ENCODE assay signal across 8 cellular contexts in the genomic region with DNA sequence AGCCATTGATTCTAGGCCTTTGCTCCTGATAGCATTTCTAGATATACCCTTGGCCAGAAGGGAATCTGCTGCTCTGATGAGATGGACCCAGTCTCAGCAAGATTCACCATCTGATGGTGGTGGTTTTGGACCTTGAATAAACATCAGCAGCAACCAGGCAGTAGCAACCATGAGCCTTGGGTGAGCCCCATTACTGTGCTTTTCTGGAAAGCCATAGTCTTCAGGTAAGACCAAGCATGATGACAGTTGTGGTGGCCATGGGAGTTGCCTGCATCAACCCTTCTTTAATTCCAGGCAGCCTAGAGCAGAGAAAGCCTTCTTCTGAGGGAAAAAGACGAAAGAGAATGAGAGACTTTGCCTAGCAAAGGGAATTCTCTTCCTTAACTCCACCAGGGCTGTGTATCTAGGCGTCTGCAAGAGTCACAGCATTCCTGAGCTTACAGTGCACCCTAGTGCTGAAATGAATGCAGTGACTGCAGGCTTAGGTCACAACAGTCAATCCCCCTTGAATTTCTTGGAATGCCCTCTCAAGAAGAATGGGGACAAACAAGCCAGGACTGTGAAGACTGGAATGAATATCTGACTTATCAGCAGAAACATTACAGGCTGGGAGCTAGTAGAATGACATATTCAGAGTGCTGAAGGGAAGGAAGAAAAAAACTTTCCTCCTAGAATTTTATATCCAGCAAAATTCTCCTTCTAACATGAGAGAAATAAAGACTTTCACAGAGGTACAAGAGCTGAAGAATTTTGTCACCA.
DNase-seq lines count a peak whose midpoint lies in the region; ATAC-seq and TF ChIP-seq lines count a peak whose summit lies in the region.

No MANE protein-coding gene starts in this region.

- H3K27me3 Mint-ChIP-seq in activated naive CD4-positive, alpha-beta T cell treated with anti-CD3 and anti-CD28 coated beads for 36 hours (ENCODE audit: low read depth), result no peaks in the 10 kb centered on the region
- no peaks in the 10 kb centered on the region for H3K27me3 Mint-ChIP-seq in CD4-positive, alpha-beta T cell

- H3K9me3 Mint-ChIP-seq in activated naive CD4-positive, alpha-beta T cell treated with anti-CD3 and anti-CD28 coated beads for 36 hours, result no peaks in the 10 kb centered on the region
- H3K9me3 Mint-ChIP-seq in CD4-positive, alpha-beta T cell, result peaks cover 3% of the 10 kb centered on the region

- no peak overlapping the region for H3K4me3 Mint-ChIP-seq in activated naive CD4-positive, alpha-beta T cell treated with anti-CD3 and anti-CD28 coated beads for 36 hours
- H3K4me3 Mint-ChIP-seq in CD4-positive, alpha-beta T cell, result no peak overlapping the region

- H3K36me3 ChIP-seq in hepatocyte (replicated peaks; ENCODE audit: insufficient read depth, low read depth), result no peaks in the 10 kb centered on the region

- CTCF ChIA-PET in activated naive CD4-positive, alpha-beta T cell treated with anti-CD3 and anti-CD28 coated beads for 36 hours (lab: Charles Lee), result no interaction called here
- CTCF ChIA-PET in CD4-positive, alpha-beta T cell (lab: Charles Lee), result no interaction called here

- intact Hi-C loops in activated naive CD4-positive, alpha-beta T cell treated with anti-CD3 and anti-CD28 coated beads for 36 hours (cut with micrococcal nuclease), result no loop called here
- intact Hi-C loops in CD4-positive, alpha-beta T cell (cut with DNase I, micrococcal nuclease), result no loop called here

- no peak overlapping the region for H3K27ac ChIP-seq in hepatocyte
- no peak overlapping the region for H3K27ac ChIP-seq in CD4-positive, alpha-beta T cell (ENCODE audit: low read depth, low read length)

- no peaks in the 10 kb centered on the region for H3K4me1 ChIP-seq in hepatocyte (ENCODE audit: insufficient read depth)

- DNase-seq in NCI-H1092 treated with DMSO at 0.1 percent for 48 hours (lab: John Stamatoyannopoulos, UW), result peak; percentile 26
- no peak for DNase-seq in NCI-H1092 (lab: John Stamatoyannopoulos, UW)
- DNase-seq in RPMI7951 (ENCODE audit: low read depth), result peak; percentile 1
- peak; percentile 60 for DNase-seq in hepatocyte (ENCODE audit: low spot score)
- no peak for DNase-seq in activated naive CD4-positive, alpha-beta T cell treated with anti-CD3 and anti-CD28 coated beads for 36 hours
- no peak for DNase-seq in NOMO-1 treated with DMSO at 0.1 percent for 48 hours (lab: John Stamatoyannopoulos, UW; ENCODE audit: unreplicated experiment)
- DNase-seq in CD4-positive, alpha-beta T cell, result no peak

- H3K79me2 ChIP-seq in hepatocyte, result no peaks in the 10 kb centered on the region

- POLR2A ChIA-PET in CD4-positive, alpha-beta T cell (lab: Charles Lee), result no interaction called here

- peak; percentile 61 for ATAC-seq in HG03378 (IDR thresholded peaks at IDR 0.05; ENCODE audit: unreplicated experiment)
- ATAC-seq in CD4-positive, alpha-beta T cell (ENCODE audit: poor library complexity), result no peak

- no peak overlapping the region for H3K4me3 ChIP-seq in hepatocyte

- H3K27ac Mint-ChIP-seq in activated naive CD4-positive, alpha-beta T cell treated with anti-CD3 and anti-CD28 coated beads for 36 hours, result no peak overlapping the region
- no peak overlapping the region for H3K27ac Mint-ChIP-seq in CD4-positive, alpha-beta T cell

- no peaks in the 10 kb centered on the region for H3K9me2 ChIP-seq in hepatocyte (replicated peaks; ENCODE audit: insufficient read depth)

- peak; percentile 62 for TF ChIP-seq CTCF in hepatocyte (IDR thresholded peaks at IDR 0.05; ENCODE audit: poor library complexity)
- TF ChIP-seq CTCF in CD4-positive, alpha-beta T cell (IDR thresholded peaks at IDR 0.05), result no peak

- H2AFZ ChIP-seq in hepatocyte, result no peak overlapping the region

- H3K4me1 Mint-ChIP-seq in activated naive CD4-positive, alpha-beta T cell treated with anti-CD3 and anti-CD28 coated beads for 36 hours (ENCODE audit: low read depth), result no peaks in the 10 kb centered on the region
- H3K4me1 Mint-ChIP-seq in CD4-positive, alpha-beta T cell (ENCODE audit: low read depth), result no peaks in the 10 kb centered on the region

- H3K4me2 ChIP-seq in hepatocyte, result no peak overlapping the region

- 43% methylated on average over 2 of the region's 2 CpGs for WGBS in hepatocyte (ENCODE audit: low lambda C conversion rate, missing lambda C conversion rate)

- no peaks in the 10 kb centered on the region for H3K36me3 Mint-ChIP-seq in activated naive CD4-positive, alpha-beta T cell treated with anti-CD3 and anti-CD28 coated beads for 36 hours (ENCODE audit: low read depth)
- H3K36me3 Mint-ChIP-seq in CD4-positive, alpha-beta T cell (ENCODE audit: low read depth), result no peaks in the 10 kb centered on the region

- no peaks in the 10 kb centered on the region for H3K27me3 ChIP-seq in hepatocyte
- H3K27me3 ChIP-seq in CD4-positive, alpha-beta T cell (ENCODE audit: control insufficient read depth, insufficient read depth, low read length), result no peaks in the 10 kb centered on the region

- H4K20me1 ChIP-seq in hepatocyte (ENCODE audit: insufficient read depth, poor library complexity, severe bottlenecking), result no peaks in the 10 kb centered on the region

- no peaks in the 10 kb centered on the region for H3K9me3 ChIP-seq in hepatocyte (ENCODE audit: low read depth)
- H3K9me3 ChIP-seq in CD4-positive, alpha-beta T cell (ENCODE audit: control insufficient read depth, low read length), result no peaks in the 10 kb centered on the region

Comparison
In these comparisons a context has a peak if more than half of its experiments do, and no peak if none do; other contexts are left out.
1. DNase-seq: peak in NCI-H1092 treated with DMSO at 0.1 percent for 48 hours (single experiment), RPMI7951 (single experiment) and hepatocyte (single experiment); none in NCI-H1092 (single experiment), activated naive CD4-positive, alpha-beta T cell treated with anti-CD3 and anti-CD28 coated beads for 36 hours (single experiment), NOMO-1 treated with DMSO at 0.1 percent for 48 hours (single experiment) and CD4-positive, alpha-beta T cell (0 of 10).